ENCODE assay signal across 13 cellular contexts in the genomic region with DNA sequence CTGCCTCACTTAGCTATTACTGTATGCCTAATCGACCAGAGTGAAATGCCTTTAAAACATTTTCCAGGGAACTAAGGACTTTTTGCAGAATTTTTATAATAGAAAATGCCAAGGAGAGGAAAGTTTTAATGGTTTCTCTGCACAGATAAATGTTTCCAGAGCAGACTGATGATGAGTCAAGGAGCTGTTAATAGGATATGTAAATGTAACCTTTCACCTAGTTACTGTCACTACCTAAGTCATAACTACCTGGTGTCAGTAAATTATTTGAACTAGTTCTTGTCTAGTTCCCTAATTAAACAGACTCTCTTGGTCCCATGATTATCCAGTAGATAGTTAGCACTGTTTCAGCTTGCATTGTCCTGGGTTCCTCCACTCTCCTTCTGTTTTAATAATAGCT. TPM values are rescaled to one million over a fixed set of nuclear protein-coding genes. Genes with fewer than 3 reads are reported as not detected.
DNase-seq lines count a peak whose midpoint lies in the region; ATAC-seq, FAIRE-seq and TF ChIP-seq lines count a peak whose summit lies in the region.
"Had no signal": no experiment of that assay in that cellular context is flagged by ENCODE, and none has a peak within 500 bp of the region (broad histone marks: within the 10 kb centered on the region; RNA-seq: fewer than 3 reads in every experiment).

No MANE protein-coding gene starts in this region.

- peak overlapping the region in 1 of 12 donors; percentile 21 for H3K4me3 ChIP-seq in heart left ventricle
- H3K4me3 ChIP-seq: sigmoid colon had no signal

- FAIRE-seq in frontal cortex (lab: Jason Lieb, UNC), result no peak

- no peaks in the 10 kb centered on the region for H3K36me3 ChIP-seq in heart left ventricle
- H3K36me3 ChIP-seq: sigmoid colon had no signal

- DNase-seq in heart left ventricle (no peak), Right ventricle myocardium inferior (ENCODE audit: missing footprints) (no peak), NCI-H69 (lab: John Stamatoyannopoulos, UW) (peak; percentile 63), foreskin keratinocyte (peak in 1 of 2 donors; percentile 37), UCSD-AML1 (lab: John Stamatoyannopoulos, UW; ENCODE audit: unreplicated experiment) (no peak), frontal cortex (ENCODE audit: low spot score in 2 of 2) (no peak), kidney glomerular epithelial cell (lab: John Stamatoyannopoulos, UW) (no peak)
- DNase-seq: Caco-2; NCI-H446 treated with DMSO at 0.1 percent for 48 hours; sigmoid colon; stimulated activated CD8-positive, alpha-beta memory T cell treated with anti-CD3 and anti-CD28 coated beads, Interleukin-4, amount 100 ng/mL, for 48 hours had no signal

- H3K9me3 ChIP-seq in heart left ventricle, result no peaks in the 10 kb centered on the region
- H3K9me3 ChIP-seq: Caco-2, sigmoid colon had no signal

- TF ChIP-seq CTCF in heart left ventricle (IDR thresholded peaks at IDR 0.05), result no peak
- TF ChIP-seq CTCF in foreskin keratinocyte (conservative IDR thresholded peaks at IDR 0.05), result no peak

- intact Hi-C loops in heart left ventricle (cut with DNase I) (loop anchor here in 1 of 10 donors (10.0 kb wide), 1 partner anchor 362 kb away; a partner anchor contains a TSS), Right ventricle myocardium inferior (cut with DNase I) (no loop called here)

- ATAC-seq in heart left ventricle (peak in 3 of 4 donors; percentile 29 to 61 (median 46)), Right ventricle myocardium inferior (no peak), foreskin keratinocyte (peak; percentile 86), GM21360 (IDR thresholded peaks at IDR 0.05; ENCODE audit: unreplicated experiment) (no peak)
- ATAC-seq: left lobe of liver had no signal

- H3K4me1 ChIP-seq in heart left ventricle, result peaks cover 4 to 75% (median 51%) of the 10 kb centered on the region in 12 donors
- H3K4me1 ChIP-seq in foreskin keratinocyte, result peaks cover 18% of the 10 kb centered on the region

- peak overlapping the region; percentile 9 to 72 (median 40) for H3K27ac ChIP-seq in heart left ventricle
- H3K27ac ChIP-seq in foreskin keratinocyte, result peak overlapping the region; percentile 60

- TF ChIP-seq POLR2A in heart left ventricle (IDR thresholded peaks at IDR 0.05), result no peak

- H3K27me3 ChIP-seq in heart left ventricle (no peaks in the 10 kb centered on the region), foreskin keratinocyte (no peaks in the 10 kb centered on the region)
- H3K27me3 ChIP-seq: sigmoid colon had no signal

- 31 to 47% (median 35%) methylated on average over 1 of the region's 1 CpG for WGBS in heart left ventricle, 4 donors

RNA-seq across cellular contexts. Expression of a gene that starts 7.7 kb away (rescaled TPM):
- total RNA-seq in heart left ventricle (1,000 to 10,000 TPM in 6 of 9 donors, 100 to 1,000 TPM in 3; 578 to 1,548 (median 1,139) TPM), Right ventricle myocardium inferior (959 TPM), foreskin keratinocyte (56.6 and 63.3 TPM in 2 replicates), frontal cortex (61.6 TPM)
- polyA plus RNA-seq in heart left ventricle (100 to 1,000 TPM; 569 to 590 TPM), foreskin keratinocyte (37.4 and 38.3 TPM in 2 replicates)

Comparison
In these comparisons a context has a peak if more than half of its experiments do, and no peak if none do; other contexts are left out.
1. ATAC-seq: peak in heart left ventricle (3 of 4) and foreskin keratinocyte (single experiment); none in Right ventricle myocardium inferior (single experiment) and GM21360 (single experiment).